1 cellular context compared by ENCODE assay signal in genomic region chr9:34178698-34179527, GRCh38.
TF ChIP-seq lines count a peak whose summit lies in the region.

TSS of gene UBAP1 (plus strand) at chr9:34179043. CDS start at chr9:34220915, 41,872 bp downstream.

TF ChIP-seq in HepG2, 621 proteins besides CTCF, POLR2A, EP300 and RAD21 (continued from another document and continues in another):
- TF ChIP-seq MYC (CRISPR knock-in tag; IDR thresholded peaks at IDR 0.05; ENCODE audit: borderline replicate concordance) (no peak; the same call in 1 of the 2 replicates), PBX2 (CRISPR knock-in tag; IDR thresholded peaks at IDR 0.05) (no peak), ZNF337 (CRISPR knock-in tag; IDR thresholded peaks at IDR 0.05; ENCODE audit: borderline replicate concordance, low read depth) (no peak), ATF7 (IDR thresholded peaks at IDR 0.05) (peak; percentile 99), ATF7 (CRISPR knock-in tag; IDR thresholded peaks at IDR 0.05) (peak; percentile 98), HHEX (CRISPR knock-in tag; IDR thresholded peaks at IDR 0.05) (no peak), ZBTB2 (CRISPR knock-in tag; IDR thresholded peaks at IDR 0.05; ENCODE audit: low read depth) (no peak), GRHL1 (CRISPR knock-in tag; conservative IDR thresholded peaks at IDR 0.05) (no peak), GABPB1 (CRISPR knock-in tag; IDR thresholded peaks at IDR 0.05) (peak; percentile 72), MAFK (conservative IDR thresholded peaks at IDR 0.05 in 1 of 2, IDR thresholded peaks at IDR 0.05 in 1 of 2; ENCODE audit: low read length in 2 of 2) (peak; percentile 45 to 58; a peak in 3 of 4 replicates), ZNF749 (CRISPR knock-in tag; IDR thresholded peaks at IDR 0.05; ENCODE audit: borderline replicate concordance) (no peak), GMEB1 (CRISPR knock-in tag; IDR thresholded peaks at IDR 0.05; ENCODE audit: borderline replicate concordance) (peak; percentile 97), HDAC1 (CRISPR knock-in tag; IDR thresholded peaks at IDR 0.05) (peak; percentile 28; the same call in 1 of the 2 replicates), ZNF75D (CRISPR knock-in tag; IDR thresholded peaks at IDR 0.05; ENCODE audit: borderline replicate concordance) (no peak), ZNF33A (CRISPR knock-in tag; IDR thresholded peaks at IDR 0.05; ENCODE audit: borderline replicate concordance) (no peak), BORCS8-MEF2B (CRISPR knock-in tag; IDR thresholded peaks at IDR 0.05) (no peak), ZNF619 (CRISPR knock-in tag; IDR thresholded peaks at IDR 0.05) (no peak), KDM3A (CRISPR knock-in tag; IDR thresholded peaks at IDR 0.05; ENCODE audit: low read depth) (peak; percentile 50), HNRNPUL1 (IDR thresholded peaks at IDR 0.05; ENCODE audit: low read depth, low read length) (no peak), PHB2 (IDR thresholded peaks at IDR 0.05; ENCODE audit: partially characterized antibody) (no peak), ZNF326 (CRISPR knock-in tag; IDR thresholded peaks at IDR 0.05; ENCODE audit: borderline replicate concordance) (no peak), ZNF136 (CRISPR knock-in tag; IDR thresholded peaks at IDR 0.05; ENCODE audit: low read depth) (no peak), ZNF143 (CRISPR knock-in tag; IDR thresholded peaks at IDR 0.05) (no peak), FOSL2 (CRISPR knock-in tag; IDR thresholded peaks at IDR 0.05) (peak; percentile 71; the same call in 1 of the 2 replicates), FOXK2 (IDR thresholded peaks at IDR 0.05) (peak; percentile 67; the same call in 1 of the 2 replicates), ZFP37 (CRISPR knock-in tag; IDR thresholded peaks at IDR 0.05; ENCODE audit: borderline replicate concordance) (peak; percentile 19; the same call in 1 of the 2 replicates), SNAI1 (CRISPR knock-in tag; IDR thresholded peaks at IDR 0.05; ENCODE audit: borderline replicate concordance) (no peak), ZNF225 (CRISPR knock-in tag; IDR thresholded peaks at IDR 0.05) (no peak), ZNF256 (CRISPR knock-in tag; conservative IDR thresholded peaks at IDR 0.05) (no peak)
- TF ChIP-seq, protein P1, sequence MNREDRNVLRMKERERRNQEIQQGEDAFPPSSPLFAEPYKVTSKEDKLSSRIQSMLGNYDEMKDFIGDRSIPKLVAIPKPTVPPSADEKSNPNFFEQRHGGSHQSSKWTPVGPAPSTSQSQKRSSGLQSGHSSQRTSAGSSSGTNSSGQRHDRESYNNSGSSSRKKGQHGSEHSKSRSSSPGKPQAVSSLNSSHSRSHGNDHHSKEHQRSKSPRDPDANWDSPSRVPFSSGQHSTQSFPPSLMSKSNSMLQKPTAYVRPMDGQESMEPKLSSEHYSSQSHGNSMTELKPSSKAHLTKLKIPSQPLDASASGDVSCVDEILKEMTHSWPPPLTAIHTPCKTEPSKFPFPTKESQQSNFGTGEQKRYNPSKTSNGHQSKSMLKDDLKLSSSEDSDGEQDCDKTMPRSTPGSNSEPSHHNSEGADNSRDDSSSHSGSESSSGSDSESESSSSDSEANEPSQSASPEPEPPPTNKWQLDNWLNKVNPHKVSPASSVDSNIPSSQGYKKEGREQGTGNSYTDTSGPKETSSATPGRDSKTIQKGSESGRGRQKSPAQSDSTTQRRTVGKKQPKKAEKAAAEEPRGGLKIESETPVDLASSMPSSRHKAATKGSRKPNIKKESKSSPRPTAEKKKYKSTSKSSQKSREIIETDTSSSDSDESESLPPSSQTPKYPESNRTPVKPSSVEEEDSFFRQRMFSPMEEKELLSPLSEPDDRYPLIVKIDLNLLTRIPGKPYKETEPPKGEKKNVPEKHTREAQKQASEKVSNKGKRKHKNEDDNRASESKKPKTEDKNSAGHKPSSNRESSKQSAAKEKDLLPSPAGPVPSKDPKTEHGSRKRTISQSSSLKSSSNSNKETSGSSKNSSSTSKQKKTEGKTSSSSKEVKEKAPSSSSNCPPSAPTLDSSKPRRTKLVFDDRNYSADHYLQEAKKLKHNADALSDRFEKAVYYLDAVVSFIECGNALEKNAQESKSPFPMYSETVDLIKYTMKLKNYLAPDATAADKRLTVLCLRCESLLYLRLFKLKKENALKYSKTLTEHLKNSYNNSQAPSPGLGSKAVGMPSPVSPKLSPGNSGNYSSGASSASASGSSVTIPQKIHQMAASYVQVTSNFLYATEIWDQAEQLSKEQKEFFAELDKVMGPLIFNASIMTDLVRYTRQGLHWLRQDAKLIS (CRISPR knock-in tag; IDR thresholded peaks at IDR 0.05), result no peak
- TF ChIP-seq, protein P2, sequence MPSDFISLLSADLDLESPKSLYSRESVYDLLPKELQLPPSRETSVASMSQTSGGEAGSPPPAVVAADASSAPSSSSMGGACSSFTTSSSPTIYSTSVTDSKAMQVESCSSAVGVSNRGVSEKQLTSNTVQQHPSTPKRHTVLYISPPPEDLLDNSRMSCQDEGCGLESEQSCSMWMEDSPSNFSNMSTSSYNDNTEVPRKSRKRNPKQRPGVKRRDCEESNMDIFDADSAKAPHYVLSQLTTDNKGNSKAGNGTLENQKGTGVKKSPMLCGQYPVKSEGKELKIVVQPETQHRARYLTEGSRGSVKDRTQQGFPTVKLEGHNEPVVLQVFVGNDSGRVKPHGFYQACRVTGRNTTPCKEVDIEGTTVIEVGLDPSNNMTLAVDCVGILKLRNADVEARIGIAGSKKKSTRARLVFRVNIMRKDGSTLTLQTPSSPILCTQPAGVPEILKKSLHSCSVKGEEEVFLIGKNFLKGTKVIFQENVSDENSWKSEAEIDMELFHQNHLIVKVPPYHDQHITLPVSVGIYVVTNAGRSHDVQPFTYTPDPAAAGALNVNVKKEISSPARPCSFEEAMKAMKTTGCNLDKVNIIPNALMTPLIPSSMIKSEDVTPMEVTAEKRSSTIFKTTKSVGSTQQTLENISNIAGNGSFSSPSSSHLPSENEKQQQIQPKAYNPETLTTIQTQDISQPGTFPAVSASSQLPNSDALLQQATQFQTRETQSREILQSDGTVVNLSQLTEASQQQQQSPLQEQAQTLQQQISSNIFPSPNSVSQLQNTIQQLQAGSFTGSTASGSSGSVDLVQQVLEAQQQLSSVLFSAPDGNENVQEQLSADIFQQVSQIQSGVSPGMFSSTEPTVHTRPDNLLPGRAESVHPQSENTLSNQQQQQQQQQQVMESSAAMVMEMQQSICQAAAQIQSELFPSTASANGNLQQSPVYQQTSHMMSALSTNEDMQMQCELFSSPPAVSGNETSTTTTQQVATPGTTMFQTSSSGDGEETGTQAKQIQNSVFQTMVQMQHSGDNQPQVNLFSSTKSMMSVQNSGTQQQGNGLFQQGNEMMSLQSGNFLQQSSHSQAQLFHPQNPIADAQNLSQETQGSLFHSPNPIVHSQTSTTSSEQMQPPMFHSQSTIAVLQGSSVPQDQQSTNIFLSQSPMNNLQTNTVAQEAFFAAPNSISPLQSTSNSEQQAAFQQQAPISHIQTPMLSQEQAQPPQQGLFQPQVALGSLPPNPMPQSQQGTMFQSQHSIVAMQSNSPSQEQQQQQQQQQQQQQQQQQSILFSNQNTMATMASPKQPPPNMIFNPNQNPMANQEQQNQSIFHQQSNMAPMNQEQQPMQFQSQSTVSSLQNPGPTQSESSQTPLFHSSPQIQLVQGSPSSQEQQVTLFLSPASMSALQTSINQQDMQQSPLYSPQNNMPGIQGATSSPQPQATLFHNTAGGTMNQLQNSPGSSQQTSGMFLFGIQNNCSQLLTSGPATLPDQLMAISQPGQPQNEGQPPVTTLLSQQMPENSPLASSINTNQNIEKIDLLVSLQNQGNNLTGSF (CRISPR knock-in tag; IDR thresholded peaks at IDR 0.05), result no peak
- TF ChIP-seq, protein P3, sequence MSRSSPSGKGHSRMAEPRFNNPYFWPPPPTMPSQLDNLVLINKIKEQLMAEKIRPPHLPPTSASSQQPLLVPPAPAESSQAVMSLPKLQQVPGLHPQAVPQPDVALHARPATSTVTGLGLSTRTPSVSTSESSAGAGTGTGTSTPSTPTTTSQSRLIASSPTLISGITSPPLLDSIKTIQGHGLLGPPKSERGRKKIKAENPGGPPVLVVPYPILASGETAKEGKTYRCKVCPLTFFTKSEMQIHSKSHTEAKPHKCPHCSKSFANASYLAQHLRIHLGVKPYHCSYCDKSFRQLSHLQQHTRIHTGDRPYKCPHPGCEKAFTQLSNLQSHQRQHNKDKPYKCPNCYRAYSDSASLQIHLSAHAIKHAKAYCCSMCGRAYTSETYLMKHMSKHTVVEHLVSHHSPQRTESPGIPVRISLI (CRISPR knock-in tag; IDR thresholded peaks at IDR 0.05; ENCODE audit: borderline replicate concordance), result peak; percentile 43; the same call in 1 of the 2 replicates
- TF ChIP-seq, protein P4, sequence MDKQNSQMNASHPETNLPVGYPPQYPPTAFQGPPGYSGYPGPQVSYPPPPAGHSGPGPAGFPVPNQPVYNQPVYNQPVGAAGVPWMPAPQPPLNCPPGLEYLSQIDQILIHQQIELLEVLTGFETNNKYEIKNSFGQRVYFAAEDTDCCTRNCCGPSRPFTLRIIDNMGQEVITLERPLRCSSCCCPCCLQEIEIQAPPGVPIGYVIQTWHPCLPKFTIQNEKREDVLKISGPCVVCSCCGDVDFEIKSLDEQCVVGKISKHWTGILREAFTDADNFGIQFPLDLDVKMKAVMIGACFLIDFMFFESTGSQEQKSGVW (CRISPR knock-in tag; IDR thresholded peaks at IDR 0.05; ENCODE audit: borderline replicate concordance), result no peak
- TF ChIP-seq, protein P5, sequence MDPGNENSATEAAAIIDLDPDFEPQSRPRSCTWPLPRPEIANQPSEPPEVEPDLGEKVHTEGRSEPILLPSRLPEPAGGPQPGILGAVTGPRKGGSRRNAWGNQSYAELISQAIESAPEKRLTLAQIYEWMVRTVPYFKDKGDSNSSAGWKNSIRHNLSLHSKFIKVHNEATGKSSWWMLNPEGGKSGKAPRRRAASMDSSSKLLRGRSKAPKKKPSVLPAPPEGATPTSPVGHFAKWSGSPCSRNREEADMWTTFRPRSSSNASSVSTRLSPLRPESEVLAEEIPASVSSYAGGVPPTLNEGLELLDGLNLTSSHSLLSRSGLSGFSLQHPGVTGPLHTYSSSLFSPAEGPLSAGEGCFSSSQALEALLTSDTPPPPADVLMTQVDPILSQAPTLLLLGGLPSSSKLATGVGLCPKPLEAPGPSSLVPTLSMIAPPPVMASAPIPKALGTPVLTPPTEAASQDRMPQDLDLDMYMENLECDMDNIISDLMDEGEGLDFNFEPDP (CRISPR knock-in tag; conservative IDR thresholded peaks at IDR 0.05), result no peak
- TF ChIP-seq, protein P6, sequence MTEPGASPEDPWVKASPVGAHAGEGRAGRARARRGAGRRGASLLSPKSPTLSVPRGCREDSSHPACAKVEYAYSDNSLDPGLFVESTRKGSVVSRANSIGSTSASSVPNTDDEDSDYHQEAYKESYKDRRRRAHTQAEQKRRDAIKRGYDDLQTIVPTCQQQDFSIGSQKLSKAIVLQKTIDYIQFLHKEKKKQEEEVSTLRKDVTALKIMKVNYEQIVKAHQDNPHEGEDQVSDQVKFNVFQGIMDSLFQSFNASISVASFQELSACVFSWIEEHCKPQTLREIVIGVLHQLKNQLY (CRISPR knock-in tag; IDR thresholded peaks at IDR 0.05), result no peak
